In the genomic region with DNA sequence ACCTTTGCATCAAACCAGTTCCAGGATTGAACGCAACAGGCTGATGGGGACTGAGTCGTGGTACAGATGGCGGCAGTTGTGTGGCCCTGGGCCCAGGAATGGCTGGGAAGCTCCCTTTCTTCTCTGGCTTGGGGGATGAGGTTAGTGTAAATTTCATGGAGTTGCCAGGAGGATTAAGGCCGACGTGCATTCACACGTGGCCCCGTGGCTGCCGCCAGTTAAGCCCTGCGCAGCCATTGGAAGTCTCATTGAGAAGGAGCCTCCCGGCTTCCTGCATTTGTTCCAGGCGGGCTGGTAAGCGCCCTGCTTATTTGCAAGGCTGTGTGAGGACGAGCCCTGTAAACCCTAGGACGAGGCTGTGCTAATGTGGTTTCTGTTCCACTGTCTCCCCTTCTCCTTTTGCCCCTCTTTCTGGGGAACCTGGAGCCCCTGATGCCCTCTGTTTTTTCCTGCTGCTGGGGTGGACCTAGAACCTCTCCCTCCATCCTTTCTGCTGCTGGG, we compare ENCODE assay signal across 11 cellular contexts. TPM values are rescaled to one million over a fixed set of nuclear protein-coding genes. Genes with fewer than 3 reads are reported as not detected.
DNase-seq lines count a peak whose midpoint lies in the region; ATAC-seq and TF ChIP-seq lines count a peak whose summit lies in the region.
"Had no signal": no experiment of that assay in that cellular context is flagged by ENCODE, and none has a peak within 500 bp of the region (broad histone marks: within the 10 kb centered on the region; RNA-seq: fewer than 3 reads in every experiment).

No MANE protein-coding gene starts in this region.

- H3K27me3 ChIP-seq in HAP-1 (ENCODE audit: low read depth) (no peaks in the 10 kb centered on the region), smooth muscle cell (ENCODE audit: low read depth) (no peaks in the 10 kb centered on the region)

- DNase-seq in HAP-1 (ENCODE audit: low spot score in 2 of 2) (peak; percentile 71 to 82), RWPE1 (ENCODE audit: low spot score) (no peak), fibroblast of the aortic adventitia (ENCODE audit: low read depth) (peak; percentile 33), smooth muscle cell (lab: John Stamatoyannopoulos, UW; ENCODE audit: unreplicated experiment) (no peak), T-helper 9 cell (no peak), GM19240 (ENCODE audit: insufficient read length, low spot score) (no peak), midbrain (lab: John Stamatoyannopoulos, UW) (no peak)
- DNase-seq: NCI-H1436 treated with DMSO at 0.1 percent for 48 hours, SHP77 treated with DMSO at 0.1 percent for 48 hours had no signal

- no peaks in the 10 kb centered on the region for H3K9me3 ChIP-seq in HAP-1
- H3K9me3 ChIP-seq in smooth muscle cell (replicated peaks; ENCODE audit: low read depth): no peaks in the 10 kb centered on the region

- peaks cover 93% of the 10 kb centered on the region for H4K20me1 ChIP-seq in smooth muscle cell (ENCODE audit: low read depth)

- no peak for ATAC-seq in HG03097 (IDR thresholded peaks at IDR 0.05; ENCODE audit: low FRiP score, unreplicated experiment)

- H3K4me3 ChIP-seq in HAP-1 (peak overlapping the region; percentile 26), fibroblast of the aortic adventitia (ENCODE audit: low read depth, low read length) (no peak overlapping the region), smooth muscle cell (peak overlapping the region; percentile 9)

- POLR2A ChIA-PET in RWPE1 (lab: Yijun Ruan, JAX; ENCODE audit: low non-redundant PET): no interaction called here

- H3K27ac ChIP-seq in RWPE1 (peak overlapping the region; percentile 99), smooth muscle cell (ENCODE audit: low read depth) (peak overlapping the region; percentile 98)
- H3K27ac ChIP-seq: parathyroid adenoma had no signal

- peak overlapping the region; percentile 95 for H3K4me2 ChIP-seq in smooth muscle cell

- peaks cover 32% of the 10 kb centered on the region for H3K36me3 ChIP-seq in HAP-1 (replicated peaks)
- no peaks in the 10 kb centered on the region for H3K36me3 ChIP-seq in smooth muscle cell (ENCODE audit: low read depth)

- peak overlapping the region; percentile 94 for H3K9ac ChIP-seq in smooth muscle cell (ENCODE audit: low read depth)
- H3K9ac ChIP-seq: parathyroid adenoma had no signal

- peaks cover 39% of the 10 kb centered on the region for H3K4me1 ChIP-seq in HAP-1
- H3K4me1 ChIP-seq in smooth muscle cell (ENCODE audit: low read depth): peaks cover 28% of the 10 kb centered on the region
- H3K4me1 ChIP-seq: parathyroid adenoma had no signal

- TF ChIP-seq CTCF in RWPE1 (conservative IDR thresholded peaks at IDR 0.05; ENCODE audit: low read depth): no peak
- TF ChIP-seq CTCF in fibroblast of the aortic adventitia (IDR thresholded peaks at IDR 0.05; ENCODE audit: insufficient read depth, low read length): no peak
- no peak for TF ChIP-seq CTCF in smooth muscle cell (IDR thresholded peaks at IDR 0.05; ENCODE audit: borderline replicate concordance, insufficient read depth, poor library complexity, severe bottlenecking)

- H3F3A ChIP-seq in smooth muscle cell (ENCODE audit: low read depth): peaks cover 32% of the 10 kb centered on the region

- H2AFZ ChIP-seq in smooth muscle cell (ENCODE audit: low read depth): no peak overlapping the region
- H2AFZ ChIP-seq: parathyroid adenoma had no signal

- peaks cover 100% of the 10 kb centered on the region for H3K79me2 ChIP-seq in smooth muscle cell (ENCODE audit: low read depth)
- H3K79me2 ChIP-seq: parathyroid adenoma had no signal

- WGBS in smooth muscle cell (ENCODE audit: low lambda C conversion rate): 42% methylated on average over 14 of the region's 14 CpGs

- in situ Hi-C loops in HAP-1 (cut with MboI; ENCODE audit: low sequenced_read_pairs): no loop called here

- CTCF ChIA-PET in RWPE1 (lab: Yijun Ruan, JAX): interaction anchor here (0.6 kb wide), 1 partner anchor 66 kb away, joined by 3 read pairs; no protein-coding TSS in a partner anchor

RNA-seq across cellular contexts. Expression of a gene that starts 5.7 kb away (rescaled TPM):
- 105 and 213 TPM in 2 replicates for total RNA-seq in fibroblast of the aortic adventitia (ENCODE audit: low replicate concordance)
- 307 and 324 TPM in 2 replicates for total RNA-seq in smooth muscle cell
- polyA plus RNA-seq in smooth muscle cell: 312 and 336 TPM in 2 replicates

Comparison
In these comparisons a context has a peak if more than half of its experiments do, and no peak if none do; other contexts are left out.
1. DNase-seq: peak in HAP-1 (2 of 2) and fibroblast of the aortic adventitia (single experiment); none in RWPE1 (single experiment), smooth muscle cell (single experiment), T-helper 9 cell (single experiment), GM19240 (single experiment) and midbrain (single experiment).